12 cellular contexts compared by ENCODE assay signal in genomic region chr11:117610045-117610444, GRCh38.
DNase-seq lines count a peak whose midpoint lies in the region; ATAC-seq and TF ChIP-seq lines count a peak whose summit lies in the region.
"Had no signal": no experiment of that assay in that cellular context is flagged by ENCODE, and none has a peak within 500 bp of the region (broad histone marks: within the 10 kb centered on the region; RNA-seq: fewer than 3 reads in every experiment).

No MANE protein-coding gene starts in this region.

- TF ChIP-seq CTCF in brain microvascular endothelial cell (IDR thresholded peaks at IDR 0.05; ENCODE audit: low read depth, low read length, missing control alignments) (no peak), nephron progenitor cell (IDR thresholded peaks at IDR 0.05) (no peak)

- no peaks in the 10 kb centered on the region for H3K36me3 ChIP-seq in brain microvascular endothelial cell (replicated peaks)

- no peaks in the 10 kb centered on the region for H3K36me3 Mint-ChIP-seq in nephron progenitor cell (ENCODE audit: low read depth)
- H3K36me3 Mint-ChIP-seq: activated naive CD4-positive, alpha-beta T cell treated with anti-CD3 and anti-CD28 coated beads, Interleukin-2, amount 50 U/mL, for 24 hours had no signal

- H3K4me3 ChIP-seq in brain microvascular endothelial cell (ENCODE audit: low read depth, low read length) = no peak overlapping the region

- in situ Hi-C loops in brain microvascular endothelial cell (cut with HindIII; ENCODE audit: low pct_ligation_motif_present, low sequenced_read_pairs) = no loop called here

- ATAC-seq in stimulated activated naive CD8-positive, alpha-beta T cell treated with anti-CD3 and anti-CD28 coated beads, Interleukin-15, Interleukin-2, amounts not matched to agents 100 U/mL and 50 U/mL, for 24 hours = no peak
- ATAC-seq in HG02885 (IDR thresholded peaks at IDR 0.05; ENCODE audit: poor library complexity, unreplicated experiment) (no peak), GM21381 (IDR thresholded peaks at IDR 0.05; ENCODE audit: unreplicated experiment) (no peak)

- no peak overlapping the region for H3K27ac ChIP-seq in brain microvascular endothelial cell
- H3K27ac ChIP-seq: RWPE1 had no signal

- peaks cover 3% of the 10 kb centered on the region for H3K9me3 Mint-ChIP-seq in nephron progenitor cell
- H3K9me3 Mint-ChIP-seq: activated naive CD4-positive, alpha-beta T cell treated with anti-CD3 and anti-CD28 coated beads, Interleukin-2, amount 50 U/mL, for 24 hours; neural crest cell had no signal

- no peak overlapping the region for H3K27ac Mint-ChIP-seq in nephron progenitor cell
- H3K27ac Mint-ChIP-seq: activated naive CD4-positive, alpha-beta T cell treated with anti-CD3 and anti-CD28 coated beads, Interleukin-2, amount 50 U/mL, for 24 hours had no signal

- DNase-seq in stimulated activated CD4-positive, alpha-beta T cell treated with anti-CD3 and anti-CD28 coated beads, Interleukin-15, amount 100 ng/mL, for 24 hours = peak; percentile 35
- no peak for DNase-seq in stimulated activated CD4-positive, alpha-beta T cell treated with anti-CD3 and anti-CD28 coated beads, Interleukin-4, amount 100 ng/mL, for 4 hours
- DNase-seq in HK-2 (ENCODE audit: unreplicated experiment) = peak; percentile 30
- peak; percentile 70 for DNase-seq in brain microvascular endothelial cell
- peak; percentile 18 for DNase-seq in stimulated activated naive CD8-positive, alpha-beta T cell treated with anti-CD3 and anti-CD28 coated beads, Interleukin-15, Interleukin-2, amounts not matched to agents 100 U/mL and 50 U/mL, for 24 hours
- DNase-seq in nephron progenitor cell = no peak
- DNase-seq: small intestine had no signal

- no peaks in the 10 kb centered on the region for H3K27me3 ChIP-seq in brain microvascular endothelial cell (replicated peaks)

- H3K4me1 Mint-ChIP-seq in nephron progenitor cell = peaks cover 27% of the 10 kb centered on the region

- H3K4me3 Mint-ChIP-seq in nephron progenitor cell = no peak overlapping the region
- H3K4me3 Mint-ChIP-seq: activated naive CD4-positive, alpha-beta T cell treated with anti-CD3 and anti-CD28 coated beads, Interleukin-2, amount 50 U/mL, for 24 hours; neural crest cell had no signal

- peaks cover 61% of the 10 kb centered on the region for H3K27me3 Mint-ChIP-seq in nephron progenitor cell (ENCODE audit: low read depth, poor library complexity)

Comparison
In these comparisons a context has a peak if more than half of its experiments do, and no peak if none do; other contexts are left out.
1. DNase-seq: peak in stimulated activated CD4-positive, alpha-beta T cell treated with anti-CD3 and anti-CD28 coated beads, Interleukin-15, amount 100 ng/mL, for 24 hours (single experiment), HK-2 (single experiment), brain microvascular endothelial cell (single experiment) and stimulated activated naive CD8-positive, alpha-beta T cell treated with anti-CD3 and anti-CD28 coated beads, Interleukin-15, Interleukin-2, amounts not matched to agents 100 U/mL and 50 U/mL, for 24 hours (single experiment); none in stimulated activated CD4-positive, alpha-beta T cell treated with anti-CD3 and anti-CD28 coated beads, Interleukin-4, amount 100 ng/mL, for 4 hours (0 of 2) and nephron progenitor cell (single experiment).